In the genomic region with DNA sequence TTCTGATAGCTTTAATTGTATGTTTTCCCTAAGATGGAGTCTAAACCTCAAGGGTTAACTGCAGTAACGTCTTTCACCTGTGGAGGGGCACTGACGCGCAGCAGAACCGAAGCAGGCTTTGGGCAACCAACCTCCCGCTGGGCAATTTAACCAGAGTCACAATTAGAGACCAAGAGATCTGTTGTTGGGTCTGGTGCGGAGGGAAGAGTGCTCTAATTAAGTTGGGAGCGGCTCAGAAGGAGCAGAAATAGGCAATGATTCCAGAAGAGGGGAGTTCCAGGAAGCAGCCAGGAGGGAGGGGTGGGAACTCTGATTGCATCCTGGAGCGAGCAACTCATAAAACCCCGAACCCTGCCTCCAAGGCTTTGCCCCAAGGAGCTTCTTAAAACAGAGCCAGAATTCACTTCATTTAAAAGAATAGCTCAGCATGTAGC, we compare ENCODE assay signal across 10 cellular contexts.
DNase-seq lines count a peak whose midpoint lies in the region; TF ChIP-seq lines count a peak whose summit lies in the region.
"Had no signal": no experiment of that assay in that cellular context is flagged by ENCODE, and none has a peak within 500 bp of the region (broad histone marks: within the 10 kb centered on the region; RNA-seq: fewer than 3 reads in every experiment).

No MANE protein-coding gene starts in this region.

- intact Hi-C loops in vagina (cut with DNase I), result no loop called here

- TF ChIP-seq CTCF in GM12872 (IDR thresholded peaks at IDR 0.05; ENCODE audit: insufficient read depth, low read depth, low read length), result peak; percentile 49; the same call in 2 of the 3 replicates
- no peak for TF ChIP-seq CTCF in vagina (IDR thresholded peaks at IDR 0.05)

- H3K27me3 ChIP-seq in iPS-18a (ENCODE audit: control insufficient read depth, insufficient read depth, low read length) (peaks cover 89% of the 10 kb centered on the region), vagina (no peaks in the 10 kb centered on the region)
- H3K27me3 ChIP-seq: ascending aorta had no signal

- H3K9ac ChIP-seq in iPS-18a (ENCODE audit: low read length), result no peak overlapping the region

- H3K9me3 ChIP-seq in iPS-18a (ENCODE audit: control insufficient read depth, low read depth, low read length) (no peaks in the 10 kb centered on the region), vagina (no peaks in the 10 kb centered on the region)
- H3K9me3 ChIP-seq: ascending aorta, left lung had no signal

- DNase-seq in H4 (ENCODE audit: low spot score) (peak; percentile 53), NCI-H2227 treated with DMSO at 0.1 percent for 48 hours (lab: John Stamatoyannopoulos, UW) (peak; percentile 88), HUDEP-2 (lab: John Stamatoyannopoulos, UW; ENCODE audit: unreplicated experiment in 76 of 76) (no peak), vagina (ENCODE audit: extremely low spot score in 2 of 2) (no peak)
- DNase-seq in central memory CD4-positive, alpha-beta T cell, result no peak
- DNase-seq in stimulated activated CD8-positive, alpha-beta memory T cell treated with anti-CD3 and anti-CD28 coated beads, Interleukin-4, amount 100 ng/mL, for 48 hours, result no peak
- DNase-seq: left lung had no signal

- H3K4me1 ChIP-seq in iPS-18a (ENCODE audit: control insufficient read depth, low read depth, low read length) (peaks cover 22% of the 10 kb centered on the region), vagina (no peaks in the 10 kb centered on the region)
- H3K4me1 ChIP-seq: ascending aorta, left lung had no signal

- H3K4me3 ChIP-seq in iPS-18a (ENCODE audit: low read length) (peak overlapping the region; percentile 28), vagina (no peak overlapping the region)
- H3K4me3 ChIP-seq: ascending aorta, left lung had no signal

- no peak for TF ChIP-seq POLR2A in vagina (IDR thresholded peaks at IDR 0.05)

- H3K36me3 ChIP-seq in iPS-18a (ENCODE audit: control insufficient read depth, low read depth, low read length) (no peaks in the 10 kb centered on the region), vagina (no peaks in the 10 kb centered on the region)
- H3K36me3 ChIP-seq: ascending aorta, left lung had no signal

- H3K27ac ChIP-seq in iPS-18a (ENCODE audit: low read length), result no peak overlapping the region
- H3K27ac ChIP-seq in vagina, result no peak overlapping the region
- H3K27ac ChIP-seq: ascending aorta, left lung had no signal

Comparison
In these comparisons a context has a peak if more than half of its experiments do, and no peak if none do; other contexts are left out.
1. DNase-seq: peak in H4 (single experiment) and NCI-H2227 treated with DMSO at 0.1 percent for 48 hours (single experiment); none in central memory CD4-positive, alpha-beta T cell (single experiment), HUDEP-2 (0 of 76), stimulated activated CD8-positive, alpha-beta memory T cell treated with anti-CD3 and anti-CD28 coated beads, Interleukin-4, amount 100 ng/mL, for 48 hours (single experiment) and vagina (0 of 2).